In genomic region chr9:14531424-14532269, GRCh38 we compare ENCODE assay signal across 12 cellular contexts.
"Had no signal": no experiment of that assay in that cellular context is flagged by ENCODE, and none has a peak within 500 bp of the region (broad histone marks: within the 10 kb centered on the region; RNA-seq: fewer than 3 reads in every experiment).

No MANE protein-coding gene starts in this region.

- H3K9me3 Mint-ChIP-seq: activated CD4-positive, alpha-beta memory T cell treated with anti-CD3 and anti-CD28 coated beads, Interleukin-2, amount 10 ng/mL, durations not matched to agents 7 days and 5 days; activated T-cell treated with anti-CD3 and anti-CD28 coated beads, Interleukin-2, amount 50 U/mL, for 4 hours had no signal

- ATAC-seq: activated T-cell treated with anti-CD3 and anti-CD28 coated beads, Interleukin-2, amount 50 U/mL, for 4 hours; gastroesophageal sphincter; left colon; lower lobe of right lung had no signal

- H3K27me3 ChIP-seq: gastroesophageal sphincter, testis had no signal

- H3K4me3 ChIP-seq: gastroesophageal sphincter, lower lobe of right lung, stomach, testis had no signal

- H3K4me3 Mint-ChIP-seq: activated CD4-positive, alpha-beta memory T cell treated with anti-CD3 and anti-CD28 coated beads, Interleukin-2, amount 10 ng/mL, durations not matched to agents 7 days and 5 days; activated T-cell treated with anti-CD3 and anti-CD28 coated beads, Interleukin-2, amount 50 U/mL, for 4 hours had no signal

- H3K27ac Mint-ChIP-seq: activated CD4-positive, alpha-beta memory T cell treated with anti-CD3 and anti-CD28 coated beads, Interleukin-2, amount 10 ng/mL, durations not matched to agents 7 days and 5 days had no signal

- DNase-seq: activated CD4-positive, alpha-beta memory T cell treated with anti-CD3 and anti-CD28 coated beads, Interleukin-2, amount 10 ng/mL, durations not matched to agents 7 days and 5 days; activated CD4-positive, alpha-beta T cell treated with anti-CD3 and anti-CD28 coated beads for 4 hours; activated effector memory CD4-positive, alpha-beta T cell treated with Interleukin-2 at 50 U/mL for 16 hours; activated naive CD4-positive, alpha-beta T cell treated with anti-CD3 and anti-CD28 coated beads, Interleukin-2, amount 50 U/mL, for 16 hours; activated T-cell treated with anti-CD3 and anti-CD28 coated beads, Interleukin-2, amount 50 U/mL, for 4 hours; left colon; lower lobe of right lung; stimulated activated CD4-positive, alpha-beta T cell treated with anti-CD3 and anti-CD28 coated beads, Interleukin-12 subunit alpha, Interleukin-12 subunit beta, amount 100 ng/mL, for 4 hours; stimulated activated CD4-positive, alpha-beta T cell treated with anti-CD3 and anti-CD28 coated beads, Interleukin-2, amount 100 ng/mL, for 24 hours; stomach; testis had no signal

- H3K27ac ChIP-seq: gastroesophageal sphincter, lower lobe of right lung, stomach, testis had no signal

- H3K9me3 ChIP-seq: gastroesophageal sphincter, lower lobe of right lung, stomach, testis had no signal

- H3K36me3 ChIP-seq: gastroesophageal sphincter, lower lobe of right lung, stomach had no signal

- H3K4me1 ChIP-seq: gastroesophageal sphincter, lower lobe of right lung, stomach, testis had no signal

- H3K4me1 Mint-ChIP-seq: activated CD4-positive, alpha-beta memory T cell treated with anti-CD3 and anti-CD28 coated beads, Interleukin-2, amount 10 ng/mL, durations not matched to agents 7 days and 5 days had no signal
